Comparison of ENCODE assay signal across 15 cellular contexts in genomic region chr11:7977251-7977917, GRCh38. TPM values are rescaled to one million over a fixed set of nuclear protein-coding genes. Genes with fewer than 3 reads are reported as not detected.
DNase-seq lines count a peak whose midpoint lies in the region; ATAC-seq, FAIRE-seq and TF ChIP-seq lines count a peak whose summit lies in the region.
"Had no signal": no experiment of that assay in that cellular context is flagged by ENCODE, and none has a peak within 500 bp of the region (broad histone marks: within the 10 kb centered on the region; RNA-seq: fewer than 3 reads in every experiment).

No MANE protein-coding gene starts in this region.

- DNase-seq in SKM-1 (lab: John Stamatoyannopoulos, UW; ENCODE audit: unreplicated experiment) (peak; percentile 8), SKM-1 treated with dmso at 0.1 percent for 144 hours (lab: John Stamatoyannopoulos, UW; ENCODE audit: unreplicated experiment) (no peak), Panc1 (ENCODE audit: low read depth, low spot score) (peak; percentile 78), endothelial cell of umbilical vein (ENCODE audit: low read depth, low spot score) (peak; percentile 84), retinal pigment epithelial cell (ENCODE audit: low read depth) (peak; percentile 29), T-helper 17 cell (no peak), hippocampal formation (lab: John Stamatoyannopoulos, UW) (no peak)
- DNase-seq: activated CD4-positive, alpha-beta T cell treated with anti-CD3 and anti-CD28 coated beads for 36 hours; Kasumi-1; lower lobe of right lung; NK-92 treated with Interleukin-12 subunit alpha and Interleukin-12 subunit beta, amount 100 ng/mL, for 24 hours had no signal

- ATAC-seq in Panc1 (peak; percentile 88), T-helper 17 cell (no peak)
- no peak for ATAC-seq in activated T-helper 17 cell treated with anti-CD3 and anti-CD28 coated beads, Interleukin-2, amount 50 U/mL, for 72 hours (replicated peaks)
- ATAC-seq: activated CD4-positive, alpha-beta T cell treated with anti-CD3 and anti-CD28 coated beads for 36 hours; lower lobe of right lung had no signal

- TF ChIP-seq CTCF in Panc1 (IDR thresholded peaks at IDR 0.05), result no peak
- no peak for TF ChIP-seq CTCF in endothelial cell of umbilical vein (IDR thresholded peaks at IDR 0.05; ENCODE audit: extremely low read depth in 1 of 2, insufficient read depth in 1 of 2, low read depth in 1 of 2, low read length in 2 of 2)
- no peak for TF ChIP-seq CTCF in retinal pigment epithelial cell (conservative IDR thresholded peaks at IDR 0.05; ENCODE audit: low read depth, low read length)

- no peaks in the 10 kb centered on the region for H3K79me2 ChIP-seq in endothelial cell of umbilical vein (ENCODE audit: control insufficient read depth, insufficient read depth, low read length)

- peak overlapping the region; percentile 59; the same call in 1 of the 2 replicates for H3K27ac ChIP-seq in Panc1 (ENCODE audit: low read length)
- H3K27ac ChIP-seq in endothelial cell of umbilical vein (ENCODE audit: insufficient read depth, low read depth, low read length), result peak overlapping the region; percentile 80
- H3K27ac ChIP-seq: lower lobe of right lung, skin epidermis had no signal

- no peaks in the 10 kb centered on the region for H3K36me3 ChIP-seq in Panc1 (ENCODE audit: control insufficient read depth, insufficient read depth, low read length)
- no peaks in the 10 kb centered on the region for H3K36me3 ChIP-seq in endothelial cell of umbilical vein (ENCODE audit: control insufficient read depth in 2 of 2, extremely low read depth in 1 of 2, insufficient read depth in 2 of 2, low read length in 2 of 2)
- H3K36me3 ChIP-seq: lower lobe of right lung had no signal

- no peaks in the 10 kb centered on the region for H3K9me3 ChIP-seq in Panc1 (ENCODE audit: control insufficient read depth, insufficient read depth, low read depth, low read length)
- H3K9me3 ChIP-seq in endothelial cell of umbilical vein (replicated peaks; ENCODE audit: control insufficient read depth, insufficient read depth, low read length), result no peaks in the 10 kb centered on the region
- no peaks in the 10 kb centered on the region for H3K9me3 ChIP-seq in T-helper 17 cell (ENCODE audit: control insufficient read depth, low read length, poor library complexity, severe bottlenecking)
- H3K9me3 ChIP-seq: lower lobe of right lung had no signal

- H3K4me1 Mint-ChIP-seq in T-helper 17 cell, result peaks cover 3% of the 10 kb centered on the region
- H3K4me1 Mint-ChIP-seq in activated T-helper 17 cell treated with anti-CD3 and anti-CD28 coated beads, Interleukin-2, amount 50 U/mL, for 72 hours, result no peaks in the 10 kb centered on the region
- H3K4me1 Mint-ChIP-seq: activated CD4-positive, alpha-beta T cell treated with anti-CD3 and anti-CD28 coated beads for 36 hours; activated naive CD4-positive, alpha-beta T cell treated with anti-CD3 and anti-CD28 coated beads, Interleukin-2, amount 50 U/mL, for 24 hours had no signal

- in situ Hi-C loops in Panc1 (cut with HindIII; ENCODE audit: low pct_unique_long_range_greater_than_20kb, low sequenced_read_pairs), result loop anchor here (5.0 kb wide), 1 partner anchor 85 kb away; no protein-coding TSS in a partner anchor

- H3K4me2 ChIP-seq in endothelial cell of umbilical vein (ENCODE audit: insufficient read depth, low read length), result peak overlapping the region; percentile 90

- peaks cover 5% of the 10 kb centered on the region for H3K27me3 Mint-ChIP-seq in T-helper 17 cell
- H3K27me3 Mint-ChIP-seq in activated T-helper 17 cell treated with anti-CD3 and anti-CD28 coated beads, Interleukin-2, amount 50 U/mL, for 72 hours, result peaks cover 4% of the 10 kb centered on the region

- CTCF ChIA-PET in Panc1 (lab: Charles Lee) (interaction anchor here (1.6 kb wide), 1 partner anchor 9 kb away, joined by 15 read pairs; the partner anchor contains the start of gene EIF3F), endothelial cell of umbilical vein (lab: Charles Lee) (interaction anchor here (0.6 to 4.9 kb wide), 9 partner anchors 9 to 122 kb away, joined by 3 to 59 read pairs (median 4); partner anchors contain the start of gene EIF3F)

- H2AFZ ChIP-seq in endothelial cell of umbilical vein (ENCODE audit: low read depth, low read length), result peak overlapping the region; percentile 23

- intact Hi-C loops in Panc1 (cut with micrococcal nuclease; ENCODE audit: unreplicated experiment), result no loop called here
- intact Hi-C loops in endothelial cell of umbilical vein (cut with micrococcal nuclease), result loop anchor here (1.0 to 5.0 kb wide), 5 partner anchors 10 to 920 kb away; partner anchors contain the start of gene EIF3F

- peak overlapping the region; percentile 46 for H3K9ac ChIP-seq in endothelial cell of umbilical vein (replicated peaks; ENCODE audit: extremely low read depth, insufficient read depth, low read length)

- no peak overlapping the region for H3K4me3 Mint-ChIP-seq in T-helper 17 cell
- no peak overlapping the region for H3K4me3 Mint-ChIP-seq in activated T-helper 17 cell treated with anti-CD3 and anti-CD28 coated beads, Interleukin-2, amount 50 U/mL, for 72 hours
- H3K4me3 Mint-ChIP-seq: activated CD4-positive, alpha-beta T cell treated with anti-CD3 and anti-CD28 coated beads for 36 hours; activated naive CD4-positive, alpha-beta T cell treated with anti-CD3 and anti-CD28 coated beads, Interleukin-2, amount 50 U/mL, for 24 hours had no signal

- no peaks in the 10 kb centered on the region for H3K9me1 ChIP-seq in endothelial cell of umbilical vein (replicated peaks; ENCODE audit: control insufficient read depth, extremely low read depth, insufficient read depth, low read length)

- BruUV-seq in Panc1 (replicated peaks; lab: Mats Ljungman, UMichigan), result no TSS peak
- no TSS peak for BruUV-seq in endothelial cell of umbilical vein (replicated peaks; lab: Mats Ljungman, UMichigan)

- POLR2A ChIA-PET in Panc1 (lab: Charles Lee) (no interaction called here), endothelial cell of umbilical vein (lab: Charles Lee) (interaction anchor here (1.0 kb wide), 1 partner anchor 10 kb away, joined by 3 read pairs; the partner anchor contains the start of gene EIF3F)

- TF ChIP-seq POLR2A in endothelial cell of umbilical vein (IDR thresholded peaks at IDR 0.05; ENCODE audit: low read depth, low read length), result no peak

- no peaks in the 10 kb centered on the region for H3K36me3 Mint-ChIP-seq in T-helper 17 cell (ENCODE audit: low read depth)
- H3K36me3 Mint-ChIP-seq in activated T-helper 17 cell treated with anti-CD3 and anti-CD28 coated beads, Interleukin-2, amount 50 U/mL, for 72 hours (ENCODE audit: low read depth), result no peaks in the 10 kb centered on the region
- H3K36me3 Mint-ChIP-seq: activated naive CD4-positive, alpha-beta T cell treated with anti-CD3 and anti-CD28 coated beads, Interleukin-2, amount 50 U/mL, for 24 hours had no signal

- no peak overlapping the region for H3K27ac Mint-ChIP-seq in T-helper 17 cell
- no peak overlapping the region for H3K27ac Mint-ChIP-seq in activated T-helper 17 cell treated with anti-CD3 and anti-CD28 coated beads, Interleukin-2, amount 50 U/mL, for 72 hours
- H3K27ac Mint-ChIP-seq: activated CD4-positive, alpha-beta T cell treated with anti-CD3 and anti-CD28 coated beads for 36 hours; activated naive CD4-positive, alpha-beta T cell treated with anti-CD3 and anti-CD28 coated beads, Interleukin-2, amount 50 U/mL, for 24 hours had no signal

- H3K9me3 Mint-ChIP-seq in activated T-helper 17 cell treated with anti-CD3 and anti-CD28 coated beads, Interleukin-2, amount 50 U/mL, for 72 hours, result no peaks in the 10 kb centered on the region
- H3K9me3 Mint-ChIP-seq: activated naive CD4-positive, alpha-beta T cell treated with anti-CD3 and anti-CD28 coated beads, Interleukin-2, amount 50 U/mL, for 24 hours had no signal

- no peaks in the 10 kb centered on the region for H4K20me1 ChIP-seq in endothelial cell of umbilical vein (replicated peaks; ENCODE audit: control insufficient read depth, extremely low read depth, insufficient read depth, low read length)

- dilution Hi-C loops in endothelial cell of umbilical vein (cut with MboI; ENCODE audit: extremely low pct_ligation_motif_present, low sequenced_read_pairs), result no loop called here

- H3K27me3 ChIP-seq in Panc1 (ENCODE audit: control insufficient read depth, insufficient read depth, low read length), result no peaks in the 10 kb centered on the region
- H3K27me3 ChIP-seq in endothelial cell of umbilical vein (ENCODE audit: control insufficient read depth in 2 of 2, insufficient read depth in 2 of 2, low read length in 2 of 2), result no peaks in the 10 kb centered on the region

- H3K4me1 ChIP-seq in Panc1 (ENCODE audit: control insufficient read depth, insufficient read depth, low read length) (peaks cover 9% of the 10 kb centered on the region; the same call in 1 of the 2 replicates), endothelial cell of umbilical vein (ENCODE audit: control insufficient read depth, extremely low read depth, insufficient read depth, low read length) (peaks cover 30% of the 10 kb centered on the region)
- H3K4me1 ChIP-seq: lower lobe of right lung had no signal

- peak overlapping the region in 1 of 2 experiments; percentile 23; a peak in 2 of 4 replicates for H3K4me3 ChIP-seq in Panc1 (ENCODE audit: low read depth in 2 of 2, low read length in 2 of 2)
- H3K4me3 ChIP-seq in endothelial cell of umbilical vein (replicated peaks in 1 of 3; ENCODE audit: insufficient read depth in 1 of 3, low read depth in 1 of 3, low read length in 3 of 3), result peak overlapping the region in 2 of 3 experiments; percentile 18 to 53
- no peak overlapping the region for H3K4me3 ChIP-seq in retinal pigment epithelial cell (ENCODE audit: low read length)
- H3K4me3 ChIP-seq: lower lobe of right lung, skin epidermis had no signal

- FAIRE-seq in endothelial cell of umbilical vein (lab: Jason Lieb, UNC), result peak; percentile 71

RNA-seq across cellular contexts. Expression of gene EIF3F, which starts 9.8 kb away (rescaled TPM):
- total RNA-seq in Panc1 (2021; ENCODE audit: unreplicated experiment), result 387 TPM
- polyA plus RNA-seq in Panc1 (2012; ENCODE audit: insufficient read length), result 395 TPM
- 385 and 436 TPM in 2 replicates for total RNA-seq in endothelial cell of umbilical vein
- 411 and 579 TPM in 2 replicates for polyA plus RNA-seq in endothelial cell of umbilical vein
- polyA plus RNA-seq in endothelial cell of umbilical vein (2011; cell fraction: cytosol; rRNA removed), result 421 and 457 TPM in 2 replicates
- 197 and 227 TPM in 2 replicates for polyA plus RNA-seq in endothelial cell of umbilical vein (2011; cell fraction: nucleus; rRNA removed)
- 350 and 421 TPM in 2 replicates for polyA plus RNA-seq in endothelial cell of umbilical vein (2012)
- 223 and 242 TPM in 2 replicates for polyA minus RNA-seq in endothelial cell of umbilical vein
- 162 TPM for polyA minus RNA-seq in endothelial cell of umbilical vein (2011; cell fraction: cytosol; rRNA and poly(A)+ RNA removed)
- polyA minus RNA-seq in endothelial cell of umbilical vein (2011; cell fraction: nucleus; rRNA and poly(A)+ RNA removed), result 83.2 and 104 TPM in 2 replicates
- 100 to 1,000 TPM; 376 to 391 TPM for total RNA-seq in T-helper 17 cell
- total RNA-seq in activated T-helper 17 cell treated with anti-CD3 and anti-CD28 coated beads, Interleukin-2, amount 50 U/mL, for 72 hours, result 100 to 1,000 TPM; 320 to 342 TPM

RNA-seq across cellular contexts. Expression of gene NLRP10, which starts 12.1 kb away (rescaled TPM):
- total RNA-seq in Panc1 (2021; ENCODE audit: unreplicated experiment) (not detected), endothelial cell of umbilical vein (not detected in 2 replicates), T-helper 17 cell (not detected)
- polyA plus RNA-seq in Panc1 (2012; ENCODE audit: insufficient read length), result not detected
- polyA plus RNA-seq in endothelial cell of umbilical vein, result not detected in 2 replicates
- not detected in 2 replicates for polyA plus RNA-seq in endothelial cell of umbilical vein (2011; cell fraction: cytosol; rRNA removed)
- not detected in 2 replicates for polyA plus RNA-seq in endothelial cell of umbilical vein (2011; cell fraction: nucleus; rRNA removed)
- not detected in 2 replicates for polyA plus RNA-seq in endothelial cell of umbilical vein (2012)
- polyA minus RNA-seq in endothelial cell of umbilical vein, result not detected in 2 replicates
- polyA minus RNA-seq in endothelial cell of umbilical vein (2011; cell fraction: cytosol; rRNA and poly(A)+ RNA removed), result not detected
- not detected in 2 replicates for polyA minus RNA-seq in endothelial cell of umbilical vein (2011; cell fraction: nucleus; rRNA and poly(A)+ RNA removed)
- total RNA-seq in activated T-helper 17 cell treated with anti-CD3 and anti-CD28 coated beads, Interleukin-2, amount 50 U/mL, for 72 hours, result not detected
- total RNA-seq: activated CD4-positive, alpha-beta T cell treated with anti-CD3 and anti-CD28 coated beads for 36 hours; lower lobe of right lung had no signal
- polyA plus RNA-seq: esophagus had no signal

RNA-seq across cellular contexts. Expression of gene OR10A3, which starts 35.9 kb away (rescaled TPM):
- not detected for total RNA-seq in Panc1 (2021; ENCODE audit: unreplicated experiment)
- not detected for polyA plus RNA-seq in Panc1 (2012; ENCODE audit: insufficient read length)
- not detected in 2 replicates for total RNA-seq in endothelial cell of umbilical vein
- polyA plus RNA-seq in endothelial cell of umbilical vein, result not detected in 2 replicates
- polyA plus RNA-seq in endothelial cell of umbilical vein (2011; cell fraction: cytosol; rRNA removed), result not detected in 2 replicates
- polyA plus RNA-seq in endothelial cell of umbilical vein (2011; cell fraction: nucleus; rRNA removed), result not detected in 2 replicates
- not detected in 2 replicates for polyA plus RNA-seq in endothelial cell of umbilical vein (2012)
- polyA minus RNA-seq in endothelial cell of umbilical vein, result not detected in 2 replicates
- not detected for polyA minus RNA-seq in endothelial cell of umbilical vein (2011; cell fraction: cytosol; rRNA and poly(A)+ RNA removed)
- polyA minus RNA-seq in endothelial cell of umbilical vein (2011; cell fraction: nucleus; rRNA and poly(A)+ RNA removed), result not detected in 2 replicates
- not detected for total RNA-seq in T-helper 17 cell
- not detected for total RNA-seq in activated T-helper 17 cell treated with anti-CD3 and anti-CD28 coated beads, Interleukin-2, amount 50 U/mL, for 72 hours
- total RNA-seq: activated CD4-positive, alpha-beta T cell treated with anti-CD3 and anti-CD28 coated beads for 36 hours; lower lobe of right lung had no signal
- polyA plus RNA-seq: esophagus had no signal

RNA-seq across cellular contexts. Expression of gene OR10A6, which starts 46.3 kb away (rescaled TPM):
- total RNA-seq in Panc1 (2021; ENCODE audit: unreplicated experiment), result not detected
- not detected for polyA plus RNA-seq in Panc1 (2012; ENCODE audit: insufficient read length)
- not detected in 2 replicates for total RNA-seq in endothelial cell of umbilical vein
- polyA plus RNA-seq in endothelial cell of umbilical vein, result not detected in 2 replicates
- not detected in 2 replicates for polyA plus RNA-seq in endothelial cell of umbilical vein (2011; cell fraction: cytosol; rRNA removed)
- polyA plus RNA-seq in endothelial cell of umbilical vein (2011; cell fraction: nucleus; rRNA removed), result not detected in 2 replicates
- not detected in 2 replicates for polyA plus RNA-seq in endothelial cell of umbilical vein (2012)
- polyA minus RNA-seq in endothelial cell of umbilical vein, result not detected in 2 replicates
- polyA minus RNA-seq in endothelial cell of umbilical vein (2011; cell fraction: cytosol; rRNA and poly(A)+ RNA removed), result not detected
- polyA minus RNA-seq in endothelial cell of umbilical vein (2011; cell fraction: nucleus; rRNA and poly(A)+ RNA removed), result not detected in 2 replicates
- total RNA-seq in T-helper 17 cell, result not detected
- not detected for total RNA-seq in activated T-helper 17 cell treated with anti-CD3 and anti-CD28 coated beads, Interleukin-2, amount 50 U/mL, for 72 hours
- total RNA-seq: activated CD4-positive, alpha-beta T cell treated with anti-CD3 and anti-CD28 coated beads for 36 hours; lower lobe of right lung had no signal
- polyA plus RNA-seq: esophagus had no signal

Comparison
In these comparisons a context has a peak if more than half of its experiments do, and no peak if none do; other contexts are left out.
1. DNase-seq: peak in SKM-1 (single experiment), Panc1 (single experiment), endothelial cell of umbilical vein (single experiment) and retinal pigment epithelial cell (single experiment); none in SKM-1 treated with dmso at 0.1 percent for 144 hours (single experiment), T-helper 17 cell (0 of 3) and hippocampal formation (0 of 2).